ENCODE assay signal across 16 cellular contexts in the genomic region with DNA sequence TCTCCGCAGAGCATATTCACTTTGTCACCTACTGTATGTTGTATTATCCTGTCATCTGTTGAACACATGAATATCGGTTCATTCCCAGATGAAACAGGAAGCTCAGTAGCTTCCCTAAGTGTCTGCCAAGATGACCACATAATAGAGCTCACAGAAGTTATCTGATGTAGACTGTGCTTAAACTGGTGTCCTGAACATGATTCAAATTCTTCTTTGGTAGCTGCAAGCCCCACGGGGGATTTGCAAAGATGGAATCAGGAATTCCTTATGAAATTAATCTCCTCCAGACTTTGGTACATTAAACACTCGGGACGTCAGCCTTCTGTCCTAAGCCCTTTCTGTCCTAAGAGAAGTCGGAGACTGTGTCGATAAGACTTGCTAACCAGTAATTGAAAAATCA.
DNase-seq lines count a peak whose midpoint lies in the region; ATAC-seq and TF ChIP-seq lines count a peak whose summit lies in the region.
"Had no signal": no experiment of that assay in that cellular context is flagged by ENCODE, and none has a peak within 500 bp of the region (broad histone marks: within the 10 kb centered on the region; RNA-seq: fewer than 3 reads in every experiment).

No MANE protein-coding gene starts in this region.

- H3F3A ChIP-seq in SK-N-SH (replicated peaks; ENCODE audit: insufficient read depth): no peaks in the 10 kb centered on the region

- H3K36me3 ChIP-seq in BLaER1 (no peaks in the 10 kb centered on the region), DND-41 (ENCODE audit: insufficient read depth, low read length) (no peaks in the 10 kb centered on the region), SK-N-SH (replicated peaks in 1 of 2; ENCODE audit: control insufficient read depth in 1 of 2, insufficient read depth in 2 of 2, low read length in 1 of 2) (no peaks in the 10 kb centered on the region)

- CTCF ChIA-PET in SK-N-SH (lab: Yijun Ruan, JAX): interaction anchor here (0.7 to 1.7 kb wide), 8 partner anchors 9 to 546 kb away, joined by 3 to 11 read pairs (median 4); no protein-coding TSS in a partner anchor

- no peak for DNase-seq in DND-41
- peak; percentile 52 for DNase-seq in SK-N-SH
- peak; percentile 34 for DNase-seq in retina
- no peak for DNase-seq in GM10266 (ENCODE audit: extremely low spot score)
- no peak for DNase-seq in cardiac septum (ENCODE audit: low spot score)
- DNase-seq: CD4-positive, alpha-beta memory T cell; DMS 273 treated with DMSO at 0.1 percent for 48 hours; DMS53; GOT3; H7; HFFc6 had no signal

- no peak overlapping the region for H3K9ac ChIP-seq in BLaER1
- H3K9ac ChIP-seq in DND-41 (ENCODE audit: low read depth, low read length): peak overlapping the region; percentile 45
- no peak overlapping the region for H3K9ac ChIP-seq in SK-N-SH

- peak overlapping the region; percentile 83 for H3K4me2 ChIP-seq in BLaER1
- peak overlapping the region; percentile 59 for H3K4me2 ChIP-seq in DND-41 (ENCODE audit: insufficient read depth, low read length)
- H3K4me2 ChIP-seq in SK-N-SH: no peak overlapping the region

- H3K27ac ChIP-seq in BLaER1 (no peak overlapping the region), DND-41 (ENCODE audit: low read length) (peak overlapping the region; percentile 91), SK-N-SH (ENCODE audit: low read depth in 2 of 2, low read length in 1 of 2) (peak overlapping the region in 1 of 2 experiments; percentile 95; a peak in 2 of 4 replicates)
- H3K27ac ChIP-seq: HL-60 had no signal

- no peaks in the 10 kb centered on the region for H3K9me2 ChIP-seq in SK-N-SH

- no peak for TF ChIP-seq RAD21 in SK-N-SH (IDR thresholded peaks at IDR 0.05; ENCODE audit: low read length)

- TF ChIP-seq EP300 in SK-N-SH (IDR thresholded peaks at IDR 0.05; ENCODE audit: borderline replicate concordance in 1 of 2, low read depth in 1 of 2, low read length in 1 of 2): peak in 1 of 2 experiments; percentile 77; a peak in 1 of 4 replicates

- 6% methylated on average over 7 of the region's 7 CpGs for WGBS in SK-N-SH (ENCODE audit: low lambda C conversion rate)

- H3K4me1 ChIP-seq in BLaER1 (peaks cover 53% of the 10 kb centered on the region), DND-41 (ENCODE audit: insufficient read depth, low read length) (peaks cover 53% of the 10 kb centered on the region), SK-N-SH (ENCODE audit: control insufficient read depth in 1 of 2, insufficient read depth in 2 of 2, low read depth in 1 of 2, low read length in 1 of 2) (peaks cover 0 to 53% of the 10 kb centered on the region in 2 experiments; a peak in 2 of 4 replicates)

- H4K20me1 ChIP-seq in BLaER1: peaks cover 12% of the 10 kb centered on the region; the same call in 1 of the 2 replicates
- no peaks in the 10 kb centered on the region for H4K20me1 ChIP-seq in DND-41 (ENCODE audit: insufficient read depth, low read length)
- H4K20me1 ChIP-seq in SK-N-SH (ENCODE audit: insufficient read depth): no peaks in the 10 kb centered on the region

- intact Hi-C loops in cardiac septum (cut with DNase I): no loop called here

- ATAC-seq in DND-41 (ENCODE audit: insufficient read depth, low read depth) (no peak), GM19351 (IDR thresholded peaks at IDR 0.05; ENCODE audit: unreplicated experiment) (no peak)
- ATAC-seq: HCT116, K562 had no signal

- H3K27me3 ChIP-seq in BLaER1: peaks cover 12% of the 10 kb centered on the region
- H3K27me3 ChIP-seq in DND-41 (ENCODE audit: insufficient read depth, low read length, poor library complexity): no peaks in the 10 kb centered on the region
- H3K27me3 ChIP-seq in SK-N-SH (ENCODE audit: insufficient read depth): no peaks in the 10 kb centered on the region

- H2AFZ ChIP-seq in DND-41 (ENCODE audit: low read depth, low read length) (peak overlapping the region; percentile 15; the same call in 1 of the 2 replicates), SK-N-SH (ENCODE audit: low read depth) (no peak overlapping the region)

- TF ChIP-seq CTCF in DND-41 (IDR thresholded peaks at IDR 0.05; ENCODE audit: borderline replicate concordance, extremely low read depth, low read length, poor library complexity, severe bottlenecking) (no peak), SK-N-SH (IDR thresholded peaks at IDR 0.05) (no peak), GM10266 (IDR thresholded peaks at IDR 0.05; ENCODE audit: control insufficient read depth, insufficient read depth, low read depth, missing control alignments) (no peak)

- H3K9me3 ChIP-seq in BLaER1 (peaks cover 11% of the 10 kb centered on the region), DND-41 (ENCODE audit: insufficient read depth, low read length, severe bottlenecking) (no peaks in the 10 kb centered on the region), SK-N-SH (no peaks in the 10 kb centered on the region)

- POLR2A ChIA-PET in SK-N-SH (lab: Yijun Ruan, JAX): interaction anchor here (1.6 to 1.8 kb wide), 2 partner anchors 15 to 45 kb away, joined by 3 to 10 read pairs; no protein-coding TSS in a partner anchor

- no peaks in the 10 kb centered on the region for H3K79me2 ChIP-seq in DND-41 (ENCODE audit: insufficient read depth, low read length)
- H3K79me2 ChIP-seq in SK-N-SH (ENCODE audit: insufficient read depth): no peaks in the 10 kb centered on the region

- no peak overlapping the region for H3K4me3 ChIP-seq in BLaER1
- H3K4me3 ChIP-seq in DND-41 (ENCODE audit: low read depth in 1 of 2, low read length in 2 of 2): peak overlapping the region in 1 of 2 experiments; percentile 40; a peak in 2 of 4 replicates
- no peak overlapping the region for H3K4me3 ChIP-seq in SK-N-SH (ENCODE audit: low read depth in 2 of 2, low read length in 1 of 2)
- H3K4me3 ChIP-seq: K562 had no signal

TF ChIP-seq in SK-N-SH, 30 proteins besides CTCF, POLR2A, EP300 and RAD21:
- TF ChIP-seq, protein P1, sequence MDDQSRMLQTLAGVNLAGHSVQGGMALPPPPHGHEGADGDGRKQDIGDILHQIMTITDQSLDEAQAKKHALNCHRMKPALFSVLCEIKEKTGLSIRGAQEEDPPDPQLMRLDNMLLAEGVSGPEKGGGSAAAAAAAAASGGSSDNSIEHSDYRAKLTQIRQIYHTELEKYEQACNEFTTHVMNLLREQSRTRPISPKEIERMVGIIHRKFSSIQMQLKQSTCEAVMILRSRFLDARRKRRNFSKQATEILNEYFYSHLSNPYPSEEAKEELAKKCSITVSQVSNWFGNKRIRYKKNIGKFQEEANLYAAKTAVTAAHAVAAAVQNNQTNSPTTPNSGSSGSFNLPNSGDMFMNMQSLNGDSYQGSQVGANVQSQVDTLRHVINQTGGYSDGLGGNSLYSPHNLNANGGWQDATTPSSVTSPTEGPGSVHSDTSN (IDR thresholded peaks at IDR 0.05): no peak
- TF ChIP-seq TCF12 (IDR thresholded peaks at IDR 0.05): no peak
- peak; percentile 71 for TF ChIP-seq GATA2 (CRISPR knock-in tag; IDR thresholded peaks at IDR 0.05)
- TF ChIP-seq USF2 (IDR thresholded peaks at IDR 0.05; ENCODE audit: borderline replicate concordance, low read depth, low read length): no peak
- TF ChIP-seq TAF1 (IDR thresholded peaks at IDR 0.05; ENCODE audit: borderline replicate concordance, low read depth, low read length): no peak
- TF ChIP-seq FOXM1 (IDR thresholded peaks at IDR 0.05; ENCODE audit: low read depth): no peak
- peak; percentile 27; the same call in 1 of the 2 replicates for TF ChIP-seq RCOR1 (IDR thresholded peaks at IDR 0.05; ENCODE audit: low read length)
- TF ChIP-seq GABPA (IDR thresholded peaks at IDR 0.05; ENCODE audit: low read depth): no peak
- TF ChIP-seq YY1 (IDR thresholded peaks at IDR 0.05; ENCODE audit: low read depth): no peak
- TF ChIP-seq CHD2 (IDR thresholded peaks at IDR 0.05; ENCODE audit: low read length, partially characterized antibody): peak; percentile 46

Comparison
In these comparisons a context has a peak if more than half of its experiments do, and no peak if none do; other contexts are left out.
1. DNase-seq: peak in SK-N-SH (single experiment) and retina (single experiment); none in DND-41 (single experiment), GM10266 (single experiment) and cardiac septum (single experiment).